Comparison of ENCODE assay signal across 14 cellular contexts in the genomic region with DNA sequence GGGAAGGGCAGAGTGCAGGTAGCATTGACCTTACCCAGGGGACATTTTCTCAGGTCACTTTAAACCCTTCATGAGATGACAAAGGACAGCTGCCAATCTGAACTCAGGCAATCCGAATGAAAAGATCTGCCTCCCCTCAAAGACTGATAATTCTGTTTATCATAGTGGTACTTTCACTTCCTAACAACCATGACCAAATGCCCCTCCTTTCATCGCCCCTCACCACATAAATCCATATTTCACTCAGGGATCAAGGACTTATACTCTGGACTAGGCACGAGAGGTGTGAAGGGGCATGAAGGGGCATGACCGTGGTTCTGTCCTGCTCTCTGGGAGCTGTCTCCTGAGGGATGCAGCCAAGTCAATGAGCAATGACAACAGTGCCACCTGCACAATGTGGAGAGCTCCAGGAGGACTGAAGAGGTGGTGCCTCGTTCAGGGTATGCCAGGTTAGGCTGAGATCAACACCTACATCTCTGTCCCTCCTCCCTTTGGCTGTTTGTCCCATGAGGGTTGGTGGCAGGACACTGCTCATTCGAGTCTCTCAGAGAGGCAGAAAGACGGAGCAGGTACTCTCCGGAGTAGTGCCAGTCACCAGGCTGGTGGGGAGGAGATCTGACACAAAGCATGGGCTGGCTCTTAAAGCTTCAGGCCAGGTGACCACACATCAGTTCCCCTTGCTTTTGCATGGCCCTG. TPM values are rescaled to one million over a fixed set of nuclear protein-coding genes. Genes with fewer than 3 reads are reported as not detected.
A peak's percentile ranks its signal among the peaks of the same experiment; 100 is the strongest.
DNase-seq lines count a peak whose midpoint lies in the region; ATAC-seq and TF ChIP-seq lines count a peak whose summit lies in the region.
"Had no signal": no experiment of that assay in that cellular context is flagged by ENCODE, and none has a peak within 500 bp of the region (broad histone marks: within the 10 kb centered on the region; RNA-seq: fewer than 3 reads in every experiment).

No MANE protein-coding gene starts in this region.

- no peak overlapping the region for H3K4me3 Mint-ChIP-seq in activated CD8-positive, alpha-beta T cell treated with anti-CD3 and anti-CD28 coated beads, Interleukin-2, amount 10 ng/mL, durations not matched to agents 7 days and 5 days
- H3K4me3 Mint-ChIP-seq: stimulated activated naive CD8-positive, alpha-beta T cell treated with anti-CD3 and anti-CD28 coated beads, Interleukin-15, amount 100 ng/mL, for 72 hours had no signal

- no peak for TF ChIP-seq POLR2A in adrenal gland (IDR thresholded peaks at IDR 0.05)

- no peak overlapping the region for H2BK5ac ChIP-seq in mesendoderm (ENCODE audit: low read length)

- no peaks in the 10 kb centered on the region for H3K4me1 Mint-ChIP-seq in activated CD8-positive, alpha-beta T cell treated with anti-CD3 and anti-CD28 coated beads, Interleukin-2, amount 10 ng/mL, durations not matched to agents 7 days and 5 days (ENCODE audit: low read depth)
- H3K4me1 Mint-ChIP-seq: stimulated activated naive CD8-positive, alpha-beta T cell treated with anti-CD3 and anti-CD28 coated beads, Interleukin-15, amount 100 ng/mL, for 72 hours had no signal

- no peak for TF ChIP-seq CTCF in adrenal gland (IDR thresholded peaks at IDR 0.05)

- H3K4ac ChIP-seq in mesendoderm (ENCODE audit: low read depth, low read length), result no peak overlapping the region

- H4K5ac ChIP-seq in mesendoderm (ENCODE audit: low read length), result no peak overlapping the region

- POLR2A ChIA-PET in activated CD8-positive, alpha-beta T cell treated with anti-CD3 and anti-CD28 coated beads, Interleukin-2, amount 10 ng/mL, durations not matched to agents 7 days and 5 days (lab: Charles Lee), result interaction anchor here (0.6 kb wide), 1 partner anchor 408 kb away, joined by 3 read pairs; no protein-coding TSS in a partner anchor

- H3K23ac ChIP-seq in mesendoderm (ENCODE audit: low read length), result no peak overlapping the region

- H3K27ac ChIP-seq in mesendoderm (ENCODE audit: low read depth, low read length) (no peak overlapping the region), adrenal gland (peak overlapping the region in 1 of 5 donors; percentile 62)
- H3K27ac ChIP-seq: heart left ventricle had no signal

- H3K9me3 Mint-ChIP-seq in activated CD8-positive, alpha-beta T cell treated with anti-CD3 and anti-CD28 coated beads, Interleukin-2, amount 10 ng/mL, durations not matched to agents 7 days and 5 days (ENCODE audit: insufficient read depth), result no peaks in the 10 kb centered on the region
- H3K9me3 Mint-ChIP-seq: stimulated activated naive CD8-positive, alpha-beta T cell treated with anti-CD3 and anti-CD28 coated beads, Interleukin-15, amount 100 ng/mL, for 72 hours had no signal

- H3K4me3 ChIP-seq in mesendoderm (ENCODE audit: low read length), result no peak overlapping the region
- H3K4me3 ChIP-seq in MG63, result no peak overlapping the region
- H3K4me3 ChIP-seq in adrenal gland, result no peak overlapping the region
- H3K4me3 ChIP-seq: heart left ventricle, K562, ovary had no signal

- H3K9ac ChIP-seq in mesendoderm (ENCODE audit: low read length), result no peak overlapping the region

- H3K4me2 ChIP-seq in mesendoderm (ENCODE audit: low read length), result no peak overlapping the region

- H3K36me3 ChIP-seq in mesendoderm (ENCODE audit: control insufficient read depth, insufficient read depth, low read length) (no peaks in the 10 kb centered on the region), MG63 (no peaks in the 10 kb centered on the region), adrenal gland (replicated peaks in 1 of 2) (no peaks in the 10 kb centered on the region)
- H3K36me3 ChIP-seq: heart left ventricle, ovary had no signal

- ATAC-seq in GM18873 (IDR thresholded peaks at IDR 0.05; ENCODE audit: low FRiP score, unreplicated experiment) (peak; percentile 17), GM21786 (IDR thresholded peaks at IDR 0.05; ENCODE audit: unreplicated experiment) (peak; percentile 38), HG03280 (IDR thresholded peaks at IDR 0.05; ENCODE audit: unreplicated experiment) (peak; percentile 28)
- ATAC-seq in activated CD8-positive, alpha-beta T cell treated with anti-CD3 and anti-CD28 coated beads, Interleukin-2, amount 10 ng/mL, durations not matched to agents 7 days and 5 days, result no peak
- ATAC-seq: K562; stimulated activated naive CD8-positive, alpha-beta T cell treated with anti-CD3 and anti-CD28 coated beads, Interleukin-15, amount 100 ng/mL, for 72 hours had no signal

- H3K79me2 ChIP-seq in mesendoderm (ENCODE audit: control insufficient read depth, insufficient read depth, low read length), result peaks cover 22% of the 10 kb centered on the region

- peaks cover 6% of the 10 kb centered on the region for H3K4me1 ChIP-seq in mesendoderm (ENCODE audit: control insufficient read depth, low read depth, low read length)
- H3K4me1 ChIP-seq in adrenal gland (replicated peaks in 1 of 2), result no peaks in the 10 kb centered on the region
- H3K4me1 ChIP-seq: heart left ventricle had no signal

- no peak overlapping the region for H4K8ac ChIP-seq in mesendoderm (ENCODE audit: low read depth, low read length)

- H2BK120ac ChIP-seq in mesendoderm (ENCODE audit: low read depth, low read length), result no peak overlapping the region

- no peak overlapping the region for H3K18ac ChIP-seq in mesendoderm (ENCODE audit: low read length)

- no peaks in the 10 kb centered on the region for H3K36me3 Mint-ChIP-seq in activated CD8-positive, alpha-beta T cell treated with anti-CD3 and anti-CD28 coated beads, Interleukin-2, amount 10 ng/mL, durations not matched to agents 7 days and 5 days (ENCODE audit: low read depth)

- H2AK5ac ChIP-seq in mesendoderm (ENCODE audit: low read length), result peak overlapping the region; percentile 18

- CTCF ChIA-PET in activated CD8-positive, alpha-beta T cell treated with anti-CD3 and anti-CD28 coated beads, Interleukin-2, amount 10 ng/mL, durations not matched to agents 7 days and 5 days (lab: Charles Lee), result interaction anchor here (1.4 kb wide), 1 partner anchor 8 kb away, joined by 3 read pairs; no protein-coding TSS in a partner anchor

- H3K9me3 ChIP-seq in MG63 (no peaks in the 10 kb centered on the region), adrenal gland (replicated peaks in 1 of 3) (no peaks in the 10 kb centered on the region)
- H3K9me3 ChIP-seq: heart left ventricle, ovary had no signal

- H3K27me3 ChIP-seq in mesendoderm (ENCODE audit: insufficient read depth, low read length, poor library complexity), result no peaks in the 10 kb centered on the region
- no peaks in the 10 kb centered on the region for H3K27me3 ChIP-seq in MG63
- no peaks in the 10 kb centered on the region for H3K27me3 ChIP-seq in adrenal gland
- H3K27me3 ChIP-seq: heart left ventricle, ovary had no signal

- no peak overlapping the region for H3K56ac ChIP-seq in mesendoderm (ENCODE audit: low read length)

- H3K27ac Mint-ChIP-seq in activated CD8-positive, alpha-beta T cell treated with anti-CD3 and anti-CD28 coated beads, Interleukin-2, amount 10 ng/mL, durations not matched to agents 7 days and 5 days, result no peak overlapping the region

- no CpG with 5 or more reads among the region's 8 CpGs for WGBS in mesendoderm (ENCODE audit: extremely low coverage, insufficient coverage, low lambda C conversion rate)
- 85 to 98% (median 90%) methylated on average over 6 to 8 of the region's 8 CpGs for WGBS in adrenal gland, 4 donors

- no peak for DNase-seq in mesendoderm
- no peak for DNase-seq in activated CD8-positive, alpha-beta T cell treated with anti-CD3 and anti-CD28 coated beads, Interleukin-2, amount 10 ng/mL, durations not matched to agents 7 days and 5 days
- DNase-seq in MG63, result no peak
- DNase-seq in epidermal melanocyte (ENCODE audit: insufficient read length, low spot score), result no peak
- no peak for DNase-seq in adrenal gland
- DNase-seq: heart left ventricle; NCI-H2227 treated with DMSO at 0.1 percent for 48 hours; ovary; stimulated activated CD4-positive, alpha-beta T cell treated with anti-CD3 and anti-CD28 coated beads, Interleukin-2, amount 100 ng/mL, for 24 hours; stimulated activated naive CD8-positive, alpha-beta T cell treated with anti-CD3 and anti-CD28 coated beads, Interleukin-15, amount 100 ng/mL, for 72 hours had no signal

- intact Hi-C loops in adrenal gland (cut with DNase I), result no loop called here

- peaks cover 29% of the 10 kb centered on the region for H3K79me1 ChIP-seq in mesendoderm (ENCODE audit: low read length)

- no peaks in the 10 kb centered on the region for H3K27me3 Mint-ChIP-seq in activated CD8-positive, alpha-beta T cell treated with anti-CD3 and anti-CD28 coated beads, Interleukin-2, amount 10 ng/mL, durations not matched to agents 7 days and 5 days (ENCODE audit: low read depth)
- H3K27me3 Mint-ChIP-seq: stimulated activated naive CD8-positive, alpha-beta T cell treated with anti-CD3 and anti-CD28 coated beads, Interleukin-15, amount 100 ng/mL, for 72 hours had no signal

- H2BK15ac ChIP-seq in mesendoderm (replicated peaks; ENCODE audit: low read depth), result no peak overlapping the region

RNA-seq across cellular contexts. Expression of a gene that starts 12.5 kb away (rescaled TPM):
- polyA plus RNA-seq in mesendoderm (2013, experiment 1 of 2), result 1.2 TPM
- 1.2 TPM for polyA plus RNA-seq in mesendoderm (2013, experiment 2 of 2)
- not detected for total RNA-seq in activated CD8-positive, alpha-beta T cell treated with anti-CD3 and anti-CD28 coated beads, Interleukin-2, amount 10 ng/mL, durations not matched to agents 7 days and 5 days
- 0.17 and 0.23 TPM in 2 replicates for total RNA-seq in MG63 (2014; rRNA removed; shearing (Covaris generic); ENCODE audit: low replicate concordance)
- 1 to 10 TPM in 7 of 8 donors, under 1 TPM in 1; 0.60 to 7.8 (median 3.9) TPM for total RNA-seq in adrenal gland
- 1 to 10 TPM in 2 of 3 donors, under 1 TPM in 1; 0.95 to 1.5 (median 1.2) TPM for polyA plus RNA-seq in adrenal gland
- polyA plus RNA-seq: K562 had no signal
